8 cellular contexts compared by ENCODE assay signal in the genomic region with DNA sequence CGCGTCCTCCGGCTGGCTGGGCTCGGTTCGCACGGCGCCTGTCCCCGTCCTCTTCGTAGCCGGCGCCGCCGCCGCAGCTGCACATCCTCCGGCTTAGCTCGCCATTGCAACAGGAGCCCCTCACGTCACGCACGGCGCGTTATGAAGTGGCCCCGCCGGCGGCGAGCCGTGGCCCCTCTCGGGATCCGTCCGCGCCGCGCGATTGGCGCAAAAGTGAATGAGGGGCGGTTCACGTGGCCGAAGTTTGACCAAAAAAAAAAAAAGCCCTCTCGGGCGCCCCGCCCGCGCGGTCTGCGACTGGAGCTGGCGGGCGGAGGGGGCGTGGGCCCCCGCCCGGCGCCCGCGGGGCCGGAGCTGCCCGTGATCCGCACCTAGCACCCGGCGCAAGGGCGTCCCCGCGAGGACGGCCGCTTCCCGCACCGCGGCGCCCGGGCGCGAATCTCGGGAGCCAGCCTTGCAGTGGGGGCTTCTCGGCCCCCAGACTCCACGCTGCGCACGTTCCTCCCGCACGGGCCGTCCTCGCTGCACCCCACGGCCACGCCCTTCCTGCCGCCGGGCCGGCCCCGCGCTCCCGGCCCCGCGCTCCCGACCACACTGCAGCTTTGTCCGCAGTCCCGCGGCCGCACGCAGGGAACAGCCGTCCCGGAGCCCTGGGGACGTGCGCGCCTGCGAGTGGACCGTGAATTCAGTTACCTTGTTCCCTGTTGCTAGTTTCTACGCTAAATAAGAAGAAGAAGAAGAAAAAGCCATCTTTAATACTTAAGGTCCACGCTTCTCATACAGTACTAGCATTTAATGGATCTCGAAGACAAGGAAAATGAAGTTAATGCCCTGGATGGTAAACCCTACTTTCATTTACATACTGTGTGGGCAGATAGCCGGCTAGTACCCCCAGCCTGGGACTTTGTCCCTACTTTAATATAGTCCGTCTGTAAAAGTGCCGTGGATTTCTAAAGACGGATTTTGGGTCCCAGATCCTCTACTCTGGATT. TPM values are rescaled to one million over a fixed set of nuclear protein-coding genes. Genes with fewer than 3 reads are reported as not detected.
DNase-seq lines count a peak whose midpoint lies in the region; ATAC-seq and TF ChIP-seq lines count a peak whose summit lies in the region.

A gene with protein sequence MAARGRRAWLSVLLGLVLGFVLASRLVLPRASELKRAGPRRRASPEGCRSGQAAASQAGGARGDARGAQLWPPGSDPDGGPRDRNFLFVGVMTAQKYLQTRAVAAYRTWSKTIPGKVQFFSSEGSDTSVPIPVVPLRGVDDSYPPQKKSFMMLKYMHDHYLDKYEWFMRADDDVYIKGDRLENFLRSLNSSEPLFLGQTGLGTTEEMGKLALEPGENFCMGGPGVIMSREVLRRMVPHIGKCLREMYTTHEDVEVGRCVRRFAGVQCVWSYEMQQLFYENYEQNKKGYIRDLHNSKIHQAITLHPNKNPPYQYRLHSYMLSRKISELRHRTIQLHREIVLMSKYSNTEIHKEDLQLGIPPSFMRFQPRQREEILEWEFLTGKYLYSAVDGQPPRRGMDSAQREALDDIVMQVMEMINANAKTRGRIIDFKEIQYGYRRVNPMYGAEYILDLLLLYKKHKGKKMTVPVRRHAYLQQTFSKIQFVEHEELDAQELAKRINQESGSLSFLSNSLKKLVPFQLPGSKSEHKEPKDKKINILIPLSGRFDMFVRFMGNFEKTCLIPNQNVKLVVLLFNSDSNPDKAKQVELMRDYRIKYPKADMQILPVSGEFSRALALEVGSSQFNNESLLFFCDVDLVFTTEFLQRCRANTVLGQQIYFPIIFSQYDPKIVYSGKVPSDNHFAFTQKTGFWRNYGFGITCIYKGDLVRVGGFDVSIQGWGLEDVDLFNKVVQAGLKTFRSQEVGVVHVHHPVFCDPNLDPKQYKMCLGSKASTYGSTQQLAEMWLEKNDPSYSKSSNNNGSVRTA (minus strand): TSS at position 219 of the 991 bp plus-strand sequence. CDS start 592 bp downstream, outside the sequence.

- H3K4me1 ChIP-seq in SJSA1 (replicated peaks) (peaks cover 21% of the 10 kb centered on the region), neutrophil (ENCODE audit: control insufficient read depth in 1 of 2, insufficient read depth in 1 of 2, low read depth in 1 of 2, low read length in 1 of 2) (peaks cover 46 to 47% of the 10 kb centered on the region in 2 experiments)

- H3K27ac ChIP-seq in KOPT-K1 (ENCODE audit: low read depth, low read length, poor library complexity, severe bottlenecking), result peak within 1 kb of the TSS; percentile 67
- peak within 1 kb of the TSS; percentile 58 for H3K27ac ChIP-seq in SJSA1
- peak within 1 kb of the TSS; percentile 95 for H3K27ac ChIP-seq in neutrophil

- peaks cover 12% of the 10 kb centered on the region; the same call in 1 of the 2 replicates for H3K36me3 ChIP-seq in KOPT-K1 (ENCODE audit: insufficient read depth, low read length)
- H3K36me3 ChIP-seq in SJSA1, result peaks cover 39% of the 10 kb centered on the region
- no peaks in the 10 kb centered on the region for H3K36me3 ChIP-seq in neutrophil

- TF ChIP-seq CTCF in neutrophil (IDR thresholded peaks at IDR 0.05), result peak; percentile 36
- TF ChIP-seq CTCF in subcutaneous adipose tissue (IDR thresholded peaks at IDR 0.05; ENCODE audit: low read depth), result no peak

- ATAC-seq in GM21786 (IDR thresholded peaks at IDR 0.05; ENCODE audit: unreplicated experiment), result peak; percentile 63

- H3K4me3 ChIP-seq in SJSA1 (peak within 1 kb of the TSS; percentile 98), neutrophil (ENCODE audit: low read depth in 1 of 2, low read length in 1 of 2) (peak within 1 kb of the TSS; percentile 87 to 93)

- DNase-seq in ELR (ENCODE audit: low read depth), result peak; percentile 92
- DNase-seq in SJSA1 (ENCODE audit: low read depth in 1 of 2, low spot score in 2 of 2), result peak; percentile 90 to 95
- DNase-seq in activated naive CD4-positive, alpha-beta T cell (lab: John Stamatoyannopoulos, UW), result peak; percentile 40 to 73 (median 58)
- peak; percentile 90 for DNase-seq in foreskin melanocyte

- no peaks in the 10 kb centered on the region for H3K9me3 ChIP-seq in KOPT-K1 (ENCODE audit: insufficient read depth, low read length, poor library complexity, severe bottlenecking)
- H3K9me3 ChIP-seq in SJSA1 (replicated peaks), result no peaks in the 10 kb centered on the region; the same call in 1 of the 2 replicates
- H3K9me3 ChIP-seq in neutrophil, result no peaks in the 10 kb centered on the region

- H3K27me3 ChIP-seq in SJSA1 (replicated peaks) (no peaks in the 10 kb centered on the region), neutrophil (no peaks in the 10 kb centered on the region)

RNA-seq across cellular contexts. Expression of the gene that starts here (rescaled TPM):
- total RNA-seq in SJSA1 (2014; rRNA removed; shearing (Covaris generic)), result 47.9 and 62.8 TPM in 2 replicates
- 10 to 100 TPM; 19.2 to 36.8 (median 28.1) TPM for total RNA-seq in subcutaneous adipose tissue

Comparison
In these comparisons a context has a peak if more than half of its experiments do, and no peak if none do; other contexts are left out.
1. Peak in every context shown above with its lines: DNase-seq, ATAC-seq, H3K4me3 ChIP-seq and H3K27ac ChIP-seq.